1 cellular context compared by ENCODE assay signal in the genomic region with DNA sequence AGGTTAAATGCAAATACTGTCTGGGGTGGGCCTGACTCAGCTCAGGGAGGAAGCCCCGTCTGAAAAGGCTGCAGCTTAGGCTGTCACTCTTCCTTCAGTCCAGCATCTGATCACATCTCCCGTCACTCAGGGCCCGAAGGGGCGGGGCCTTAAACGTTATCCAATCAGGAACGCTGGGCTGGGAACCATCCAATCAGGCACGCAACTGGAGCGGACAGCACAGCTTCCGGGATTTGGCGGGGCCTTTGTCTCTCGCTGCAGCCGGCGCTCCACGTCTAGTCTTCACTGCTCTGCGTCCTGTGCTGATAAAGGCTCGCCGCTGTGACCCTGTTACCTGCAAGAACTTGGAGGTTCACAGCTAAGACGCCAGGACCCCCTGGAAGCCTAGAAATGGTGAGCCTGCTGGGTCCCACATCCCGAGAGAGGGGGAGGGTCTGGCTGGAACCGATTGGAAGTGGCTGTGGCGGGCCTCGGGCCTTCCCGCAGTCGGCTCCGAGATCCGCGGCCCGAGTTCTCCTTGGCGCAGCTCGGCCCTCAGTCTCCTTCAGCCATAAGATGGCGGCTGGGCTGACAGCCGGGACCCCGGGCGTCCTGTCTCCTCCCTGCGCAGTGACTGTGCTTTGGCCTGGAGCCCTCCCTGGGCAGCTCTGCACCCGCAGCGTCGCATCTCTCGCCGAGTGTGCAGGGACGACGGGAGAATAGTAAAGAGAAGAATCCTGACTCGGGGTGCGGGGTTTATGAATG.
A peak's percentile ranks its signal among the peaks of the same experiment; 100 is the strongest.
TF ChIP-seq lines count a peak whose summit lies in the region.

TSS of gene ZNF92 (plus strand) at position 248 of the 744 bp plus-strand sequence. CDS start at position 391, 143 bp downstream.

TF ChIP-seq in HepG2, 621 proteins besides CTCF, POLR2A, EP300 and RAD21 (continued from another document and continues in another):
- TF ChIP-seq ATF6 (CRISPR knock-in tag; conservative IDR thresholded peaks at IDR 0.05) (no peak), MTA1 (CRISPR knock-in tag; IDR thresholded peaks at IDR 0.05; ENCODE audit: borderline replicate concordance) (no peak), ZBTB20 (CRISPR knock-in tag; IDR thresholded peaks at IDR 0.05; ENCODE audit: borderline replicate concordance, low read depth) (no peak), KLF11 (CRISPR knock-in tag; IDR thresholded peaks at IDR 0.05) (peak; percentile 49; the same call in 1 of the 2 replicates), GMEB1 (CRISPR knock-in tag; IDR thresholded peaks at IDR 0.05; ENCODE audit: borderline replicate concordance) (0 out of 2 replicates have a peak, but pooled peaks have one; percentile 42), TEAD3 (CRISPR knock-in tag; optimal IDR thresholded peaks at IDR 0.05; ENCODE audit: borderline replicate concordance) (no peak), SNAI1 (CRISPR knock-in tag; IDR thresholded peaks at IDR 0.05; ENCODE audit: borderline replicate concordance) (no peak; the same call in 1 of the 2 replicates), ETV6 (CRISPR knock-in tag; conservative IDR thresholded peaks at IDR 0.05) (no peak), ZNF383 (CRISPR knock-in tag; IDR thresholded peaks at IDR 0.05; ENCODE audit: borderline replicate concordance) (0 out of 2 replicates have a peak, but pooled peaks have one; percentile 51), SIX4 (CRISPR knock-in tag; IDR thresholded peaks at IDR 0.05) (no peak), SRSF1 (optimal IDR thresholded peaks at IDR 0.05; ENCODE audit: low read depth, low read length) (peak; percentile 55), MBNL3 (CRISPR knock-in tag; conservative IDR thresholded peaks at IDR 0.05) (no peak), MATR3 (CRISPR knock-in tag; IDR thresholded peaks at IDR 0.05) (no peak), ZNF564 (CRISPR knock-in tag; IDR thresholded peaks at IDR 0.05) (no peak; the same call in 1 of the 2 replicates), TCF7 (IDR thresholded peaks at IDR 0.05; ENCODE audit: low read depth) (no peak), KLF6 (CRISPR knock-in tag; IDR thresholded peaks at IDR 0.05) (no peak), SUZ12 (IDR thresholded peaks at IDR 0.05; ENCODE audit: low read depth, low read length) (no peak), GTF2F1 (IDR thresholded peaks at IDR 0.05; ENCODE audit: low read length) (no peak), LCORL (IDR thresholded peaks at IDR 0.05) (no peak), LCORL (CRISPR knock-in tag; IDR thresholded peaks at IDR 0.05) (no peak), ZNF281 (CRISPR knock-in tag; IDR thresholded peaks at IDR 0.05; ENCODE audit: borderline replicate concordance) (peak; percentile 9; the same call in 1 of the 2 replicates), MXD1 (CRISPR knock-in tag; IDR thresholded peaks at IDR 0.05) (peak; percentile 83), NFYC (CRISPR knock-in tag; IDR thresholded peaks at IDR 0.05) (peak; percentile 94), HMG20A (CRISPR knock-in tag; IDR thresholded peaks at IDR 0.05; ENCODE audit: borderline replicate concordance) (no peak), MXI1 (IDR thresholded peaks at IDR 0.05; ENCODE audit: borderline replicate concordance, low read depth, low read length) (peak; percentile 92; the same call in 2 of the 3 replicates), POGZ (CRISPR knock-in tag; IDR thresholded peaks at IDR 0.05) (peak; percentile 94), ZSCAN20 (CRISPR knock-in tag; IDR thresholded peaks at IDR 0.05; ENCODE audit: borderline replicate concordance) (0 out of 2 replicates have a peak, but pooled peaks have one; percentile 69), SMAD1 (CRISPR knock-in tag; IDR thresholded peaks at IDR 0.05; ENCODE audit: borderline replicate concordance, low read depth) (peak; percentile 96), TBX3 (IDR thresholded peaks at IDR 0.05; ENCODE audit: borderline replicate concordance) (no peak), ATF7 (IDR thresholded peaks at IDR 0.05) (no peak), ATF7 (CRISPR knock-in tag; IDR thresholded peaks at IDR 0.05) (0 out of 2 replicates have a peak, but pooled peaks have one; percentile 56), ZNF556 (CRISPR knock-in tag; IDR thresholded peaks at IDR 0.05; ENCODE audit: borderline replicate concordance) (peak; percentile 80; the same call in 1 of the 2 replicates), ATF1 (CRISPR knock-in tag; IDR thresholded peaks at IDR 0.05) (peak; percentile 58; the same call in 1 of the 2 replicates), ZNF18 (CRISPR knock-in tag; IDR thresholded peaks at IDR 0.05; ENCODE audit: insufficient replicate concordance) (peak; percentile 43)
- TF ChIP-seq, protein P1, sequence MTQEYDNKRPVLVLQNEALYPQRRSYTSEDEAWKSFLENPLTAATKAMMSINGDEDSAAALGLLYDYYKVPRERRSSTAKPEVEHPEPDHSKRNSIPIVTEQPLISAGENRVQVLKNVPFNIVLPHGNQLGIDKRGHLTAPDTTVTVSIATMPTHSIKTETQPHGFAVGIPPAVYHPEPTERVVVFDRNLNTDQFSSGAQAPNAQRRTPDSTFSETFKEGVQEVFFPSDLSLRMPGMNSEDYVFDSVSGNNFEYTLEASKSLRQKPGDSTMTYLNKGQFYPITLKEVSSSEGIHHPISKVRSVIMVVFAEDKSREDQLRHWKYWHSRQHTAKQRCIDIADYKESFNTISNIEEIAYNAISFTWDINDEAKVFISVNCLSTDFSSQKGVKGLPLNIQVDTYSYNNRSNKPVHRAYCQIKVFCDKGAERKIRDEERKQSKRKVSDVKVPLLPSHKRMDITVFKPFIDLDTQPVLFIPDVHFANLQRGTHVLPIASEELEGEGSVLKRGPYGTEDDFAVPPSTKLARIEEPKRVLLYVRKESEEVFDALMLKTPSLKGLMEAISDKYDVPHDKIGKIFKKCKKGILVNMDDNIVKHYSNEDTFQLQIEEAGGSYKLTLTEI (CRISPR knock-in tag; conservative IDR thresholded peaks at IDR 0.05): no peak
- TF ChIP-seq, protein P2, sequence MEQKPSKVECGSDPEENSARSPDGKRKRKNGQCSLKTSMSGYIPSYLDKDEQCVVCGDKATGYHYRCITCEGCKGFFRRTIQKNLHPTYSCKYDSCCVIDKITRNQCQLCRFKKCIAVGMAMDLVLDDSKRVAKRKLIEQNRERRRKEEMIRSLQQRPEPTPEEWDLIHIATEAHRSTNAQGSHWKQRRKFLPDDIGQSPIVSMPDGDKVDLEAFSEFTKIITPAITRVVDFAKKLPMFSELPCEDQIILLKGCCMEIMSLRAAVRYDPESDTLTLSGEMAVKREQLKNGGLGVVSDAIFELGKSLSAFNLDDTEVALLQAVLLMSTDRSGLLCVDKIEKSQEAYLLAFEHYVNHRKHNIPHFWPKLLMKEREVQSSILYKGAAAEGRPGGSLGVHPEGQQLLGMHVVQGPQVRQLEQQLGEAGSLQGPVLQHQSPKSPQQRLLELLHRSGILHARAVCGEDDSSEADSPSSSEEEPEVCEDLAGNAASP (CRISPR knock-in tag; IDR thresholded peaks at IDR 0.05; ENCODE audit: borderline replicate concordance): no peak
- TF ChIP-seq, protein P3, sequence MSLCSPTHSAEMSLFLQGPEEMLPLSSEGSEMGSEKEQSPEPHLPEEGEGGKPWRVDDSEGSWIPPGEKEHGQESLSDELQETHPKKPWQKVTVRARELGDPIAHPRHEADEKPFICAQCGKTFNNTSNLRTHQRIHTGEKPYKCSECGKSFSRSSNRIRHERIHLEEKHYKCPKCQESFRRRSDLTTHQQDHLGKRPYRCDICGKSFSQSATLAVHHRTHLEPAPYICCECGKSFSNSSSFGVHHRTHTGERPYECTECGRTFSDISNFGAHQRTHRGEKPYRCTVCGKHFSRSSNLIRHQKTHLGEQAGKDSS (CRISPR knock-in tag; IDR thresholded peaks at IDR 0.05; ENCODE audit: borderline replicate concordance, low read depth): peak; percentile 48; the same call in 1 of the 2 replicates
